ENCODE assay signal across 10 cellular contexts in genomic region chr7:150800576-150801241, GRCh38. TPM values are rescaled to one million over a fixed set of nuclear protein-coding genes. Genes with fewer than 3 reads are reported as not detected.
DNase-seq lines count a peak whose midpoint lies in the region; ATAC-seq and TF ChIP-seq lines count a peak whose summit lies in the region.
"Had no signal": no experiment of that assay in that cellular context is flagged by ENCODE, and none has a peak within 500 bp of the region (broad histone marks: within the 10 kb centered on the region; RNA-seq: fewer than 3 reads in every experiment).

Gene TMEM176A (plus strand): TSS chr7:150800769. CDS start chr7:150801551, 782 bp downstream.

- H3K4me3 Mint-ChIP-seq in CD4-positive, CD25-positive, alpha-beta regulatory T cell: peak within 1 kb of the TSS in 3 of 4 donors; percentile 26 to 79 (median 75)
- H3K4me3 Mint-ChIP-seq in activated CD4-positive, alpha-beta memory T cell treated with anti-CD3 and anti-CD28 coated beads for 36 hours: peak within 1 kb of the TSS; percentile 55
- no peak within 1 kb of the TSS for H3K4me3 Mint-ChIP-seq in osteocyte (ENCODE audit: unreplicated experiment)

- H3K4me1 ChIP-seq in CD4-positive, CD25-positive, alpha-beta regulatory T cell (ENCODE audit: control insufficient read depth, insufficient read depth, low read length, poor library complexity, severe bottlenecking): peaks cover 18% of the 10 kb centered on the region

- no peaks in the 10 kb centered on the region for H3K36me3 Mint-ChIP-seq in CD4-positive, CD25-positive, alpha-beta regulatory T cell
- H3K36me3 Mint-ChIP-seq in activated CD4-positive, alpha-beta memory T cell treated with anti-CD3 and anti-CD28 coated beads for 36 hours: no peaks in the 10 kb centered on the region
- H3K36me3 Mint-ChIP-seq in osteocyte (ENCODE audit: unreplicated experiment): no peaks in the 10 kb centered on the region

- no peak within 1 kb of the TSS for H3K4me3 ChIP-seq in CD4-positive, CD25-positive, alpha-beta regulatory T cell (ENCODE audit: low read depth, low read length)

- peaks cover under 1 to 8% of the 10 kb centered on the region in 2 experiments for H3K9me3 ChIP-seq in CD4-positive, CD25-positive, alpha-beta regulatory T cell (ENCODE audit: control insufficient read depth in 2 of 2, low read length in 2 of 2)

- ATAC-seq in CD4-positive, CD25-positive, alpha-beta regulatory T cell (ENCODE audit: low read depth in 2 of 2): peak in 1 of 2 donors; percentile 39
- ATAC-seq in Right ventricle myocardium superior (ENCODE audit: poor library complexity): peak; percentile 73
- no peak for ATAC-seq in GM21526 (IDR thresholded peaks at IDR 0.05; ENCODE audit: low FRiP score, unreplicated experiment)
- no peak for ATAC-seq in GM19328 (IDR thresholded peaks at IDR 0.05; ENCODE audit: unreplicated experiment)

- peak within 1 kb of the TSS in 1 of 3 donors; percentile 73 for H3K27ac Mint-ChIP-seq in CD4-positive, CD25-positive, alpha-beta regulatory T cell
- no peak within 1 kb of the TSS for H3K27ac Mint-ChIP-seq in activated CD4-positive, alpha-beta memory T cell treated with anti-CD3 and anti-CD28 coated beads for 36 hours
- H3K27ac Mint-ChIP-seq in osteocyte (ENCODE audit: unreplicated experiment): no peak within 1 kb of the TSS

- H3K4me1 Mint-ChIP-seq in CD4-positive, CD25-positive, alpha-beta regulatory T cell: peaks cover 0 to 15% (median 3%) of the 10 kb centered on the region in 4 donors
- peaks cover 5% of the 10 kb centered on the region for H3K4me1 Mint-ChIP-seq in activated CD4-positive, alpha-beta memory T cell treated with anti-CD3 and anti-CD28 coated beads for 36 hours (ENCODE audit: low read depth)
- H3K4me1 Mint-ChIP-seq in osteocyte (ENCODE audit: unreplicated experiment): no peaks in the 10 kb centered on the region

- H3K36me3 ChIP-seq in CD4-positive, CD25-positive, alpha-beta regulatory T cell (ENCODE audit: control insufficient read depth, insufficient read depth, low read length): no peaks in the 10 kb centered on the region

- peaks cover 32% of the 10 kb centered on the region for H3K27me3 ChIP-seq in CD4-positive, CD25-positive, alpha-beta regulatory T cell (ENCODE audit: control insufficient read depth, insufficient read depth, low read length)

- H3K27me3 Mint-ChIP-seq in CD4-positive, CD25-positive, alpha-beta regulatory T cell: peaks cover 62% of the 10 kb centered on the region
- peaks cover 42% of the 10 kb centered on the region for H3K27me3 Mint-ChIP-seq in activated CD4-positive, alpha-beta memory T cell treated with anti-CD3 and anti-CD28 coated beads for 36 hours
- H3K27me3 Mint-ChIP-seq in osteocyte (ENCODE audit: unreplicated experiment): peaks cover 22% of the 10 kb centered on the region

- peak in 2 of 3 donors; percentile 6 to 11 for DNase-seq in CD4-positive, CD25-positive, alpha-beta regulatory T cell
- peak; percentile 30 for DNase-seq in activated CD4-positive, alpha-beta memory T cell treated with anti-CD3 and anti-CD28 coated beads for 36 hours
- peak; percentile 47 for DNase-seq in Right ventricle myocardium superior
- peak; percentile 84 for DNase-seq in osteocyte (ENCODE audit: extremely low spot score, unreplicated experiment)
- no peak for DNase-seq in inferior parietal cortex (ENCODE audit: extremely low spot score)
- DNase-seq in NCI-H526 treated with DMSO at 0.1 percent for 48 hours (lab: John Stamatoyannopoulos, UW): no peak
- DNase-seq: DND-41 had no signal

- H3K27ac ChIP-seq in CD4-positive, CD25-positive, alpha-beta regulatory T cell (ENCODE audit: insufficient read depth, low read length, poor library complexity, severe bottlenecking): no peak within 1 kb of the TSS
- H3K27ac ChIP-seq: epithelial cell of prostate had no signal

- CTCF ChIA-PET in activated CD4-positive, alpha-beta memory T cell treated with anti-CD3 and anti-CD28 coated beads for 36 hours (lab: Charles Lee): interaction anchor here (0.7 to 1.4 kb wide), 2 partner anchors 22 to 185 kb away, joined by 3 read pairs; no protein-coding TSS in a partner anchor

- POLR2A ChIA-PET in activated CD4-positive, alpha-beta memory T cell treated with anti-CD3 and anti-CD28 coated beads for 36 hours (lab: Charles Lee): no interaction called here

- H3K9me3 Mint-ChIP-seq in CD4-positive, CD25-positive, alpha-beta regulatory T cell: peaks cover 0 to 14% (median 2%) of the 10 kb centered on the region in 7 donors
- H3K9me3 Mint-ChIP-seq in activated CD4-positive, alpha-beta memory T cell treated with anti-CD3 and anti-CD28 coated beads for 36 hours: peaks cover 13% of the 10 kb centered on the region
- H3K9me3 Mint-ChIP-seq in osteocyte (ENCODE audit: unreplicated experiment): peaks cover 2% of the 10 kb centered on the region

- TF ChIP-seq CTCF in osteocyte (IDR thresholded peaks at IDR 0.05): no peak

- intact Hi-C loops in activated CD4-positive, alpha-beta memory T cell treated with anti-CD3 and anti-CD28 coated beads for 36 hours (cut with micrococcal nuclease): loop anchor here (10.0 kb wide), 1 partner anchor 64 kb away; no protein-coding TSS in a partner anchor
- intact Hi-C loops in Right ventricle myocardium superior (cut with DNase I): no loop called here

RNA-seq across cellular contexts. Expression of gene TMEM176A, which starts in this region (rescaled TPM):
- total RNA-seq in CD4-positive, CD25-positive, alpha-beta regulatory T cell: not detected
- polyA plus RNA-seq in CD4-positive, CD25-positive, alpha-beta regulatory T cell: under 1 TPM in 2 of 4 donors, not detected in 2; 0.24 TPM
- total RNA-seq in activated CD4-positive, alpha-beta memory T cell treated with anti-CD3 and anti-CD28 coated beads for 36 hours: not detected
- total RNA-seq in Right ventricle myocardium superior (27.1 TPM), osteocyte (not detected in 2 replicates)

Comparison
In these comparisons a context has a peak if more than half of its experiments do, and no peak if none do; other contexts are left out.
1. RNA of gene TMEM176A (total RNA-seq): 27.1 TPM in Right ventricle myocardium superior (single experiment); not detected in activated CD4-positive, alpha-beta memory T cell treated with anti-CD3 and anti-CD28 coated beads for 36 hours, not detected in CD4-positive, CD25-positive, alpha-beta regulatory T cell (single experiment) and not detected in osteocyte; every median in the first group is over 10 times any median in the second.
2. Peak in DNase-seq in CD4-positive, CD25-positive, alpha-beta regulatory T cell; RNA of the gene not detected or under 1 TPM.
3. Peak in DNase-seq in activated CD4-positive, alpha-beta memory T cell treated with anti-CD3 and anti-CD28 coated beads for 36 hours; RNA of the gene not detected or under 1 TPM.
4. Peak in DNase-seq in osteocyte; RNA of the gene not detected or under 1 TPM.